ENCODE assay signal across 1 cellular context in the genomic region with DNA sequence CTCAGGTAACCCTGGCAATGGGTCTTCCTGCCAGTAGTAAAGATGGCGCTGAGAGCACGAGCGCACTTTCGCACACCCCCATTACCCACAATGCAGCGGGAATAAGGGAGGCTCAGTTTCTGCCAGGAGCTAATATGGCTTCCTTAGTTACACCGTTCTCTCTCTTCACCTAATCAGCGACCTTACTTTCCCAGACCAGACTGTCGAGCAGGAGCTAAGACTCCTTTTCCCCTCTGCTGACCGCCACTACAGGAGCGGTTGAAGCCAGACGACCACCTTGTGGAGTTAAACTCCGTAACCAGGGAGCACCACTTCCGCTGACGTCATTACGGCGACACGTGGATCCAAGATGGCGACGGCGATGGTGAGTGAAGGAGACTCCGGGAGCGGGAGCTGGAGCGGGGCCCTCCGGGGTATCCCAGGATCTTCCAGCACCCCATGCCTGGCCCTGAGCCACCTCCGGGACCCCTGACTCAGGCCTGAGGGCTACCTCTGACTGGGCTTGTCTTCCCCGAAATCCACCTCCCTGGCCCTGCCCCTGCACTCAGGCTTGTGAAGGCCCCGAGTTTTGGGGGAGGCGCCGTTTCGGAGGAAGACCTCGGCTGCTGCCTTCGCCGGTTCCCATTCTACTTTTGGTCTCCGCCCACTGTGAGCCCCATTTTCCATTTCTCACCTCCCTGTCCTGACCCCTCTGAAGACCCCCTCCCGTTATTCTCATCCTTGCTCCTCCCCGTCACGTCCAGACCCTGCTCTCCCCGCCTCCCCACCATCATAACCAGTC.
TF ChIP-seq lines count a peak whose summit lies in the region.

A gene with protein sequence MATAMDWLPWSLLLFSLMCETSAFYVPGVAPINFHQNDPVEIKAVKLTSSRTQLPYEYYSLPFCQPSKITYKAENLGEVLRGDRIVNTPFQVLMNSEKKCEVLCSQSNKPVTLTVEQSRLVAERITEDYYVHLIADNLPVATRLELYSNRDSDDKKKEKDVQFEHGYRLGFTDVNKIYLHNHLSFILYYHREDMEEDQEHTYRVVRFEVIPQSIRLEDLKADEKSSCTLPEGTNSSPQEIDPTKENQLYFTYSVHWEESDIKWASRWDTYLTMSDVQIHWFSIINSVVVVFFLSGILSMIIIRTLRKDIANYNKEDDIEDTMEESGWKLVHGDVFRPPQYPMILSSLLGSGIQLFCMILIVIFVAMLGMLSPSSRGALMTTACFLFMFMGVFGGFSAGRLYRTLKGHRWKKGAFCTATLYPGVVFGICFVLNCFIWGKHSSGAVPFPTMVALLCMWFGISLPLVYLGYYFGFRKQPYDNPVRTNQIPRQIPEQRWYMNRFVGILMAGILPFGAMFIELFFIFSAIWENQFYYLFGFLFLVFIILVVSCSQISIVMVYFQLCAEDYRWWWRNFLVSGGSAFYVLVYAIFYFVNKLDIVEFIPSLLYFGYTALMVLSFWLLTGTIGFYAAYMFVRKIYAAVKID (plus strand): TSS at position 323 of the 781 bp plus-strand sequence. CDS start 27 bp downstream, at position 350.

TF ChIP-seq in HepG2, 621 proteins besides CTCF, POLR2A, EP300 and RAD21 (continued from another document and continues in another):
- TF ChIP-seq BORCS8-MEF2B (CRISPR knock-in tag; IDR thresholded peaks at IDR 0.05), result peak; percentile 79
- peak; percentile 93 for TF ChIP-seq ISL2 (CRISPR knock-in tag; IDR thresholded peaks at IDR 0.05)
- peak; percentile 74 for TF ChIP-seq MIER2 (CRISPR knock-in tag; IDR thresholded peaks at IDR 0.05)
- TF ChIP-seq, protein P1, sequence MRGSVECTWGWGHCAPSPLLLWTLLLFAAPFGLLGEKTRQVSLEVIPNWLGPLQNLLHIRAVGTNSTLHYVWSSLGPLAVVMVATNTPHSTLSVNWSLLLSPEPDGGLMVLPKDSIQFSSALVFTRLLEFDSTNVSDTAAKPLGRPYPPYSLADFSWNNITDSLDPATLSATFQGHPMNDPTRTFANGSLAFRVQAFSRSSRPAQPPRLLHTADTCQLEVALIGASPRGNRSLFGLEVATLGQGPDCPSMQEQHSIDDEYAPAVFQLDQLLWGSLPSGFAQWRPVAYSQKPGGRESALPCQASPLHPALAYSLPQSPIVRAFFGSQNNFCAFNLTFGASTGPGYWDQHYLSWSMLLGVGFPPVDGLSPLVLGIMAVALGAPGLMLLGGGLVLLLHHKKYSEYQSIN (CRISPR knock-in tag; IDR thresholded peaks at IDR 0.05; ENCODE audit: borderline replicate concordance), result 0 out of 2 replicates have a peak, but pooled peaks have one; percentile 76
- TF ChIP-seq GFI1 (CRISPR knock-in tag; IDR thresholded peaks at IDR 0.05; ENCODE audit: borderline replicate concordance), result peak; percentile 86
- no peak for TF ChIP-seq ZNF672 (CRISPR knock-in tag; IDR thresholded peaks at IDR 0.05)
- no peak for TF ChIP-seq PAF1 (CRISPR knock-in tag; IDR thresholded peaks at IDR 0.05)
- TF ChIP-seq THAP11 (CRISPR knock-in tag; IDR thresholded peaks at IDR 0.05), result peak; percentile 96
- TF ChIP-seq, protein P2, sequence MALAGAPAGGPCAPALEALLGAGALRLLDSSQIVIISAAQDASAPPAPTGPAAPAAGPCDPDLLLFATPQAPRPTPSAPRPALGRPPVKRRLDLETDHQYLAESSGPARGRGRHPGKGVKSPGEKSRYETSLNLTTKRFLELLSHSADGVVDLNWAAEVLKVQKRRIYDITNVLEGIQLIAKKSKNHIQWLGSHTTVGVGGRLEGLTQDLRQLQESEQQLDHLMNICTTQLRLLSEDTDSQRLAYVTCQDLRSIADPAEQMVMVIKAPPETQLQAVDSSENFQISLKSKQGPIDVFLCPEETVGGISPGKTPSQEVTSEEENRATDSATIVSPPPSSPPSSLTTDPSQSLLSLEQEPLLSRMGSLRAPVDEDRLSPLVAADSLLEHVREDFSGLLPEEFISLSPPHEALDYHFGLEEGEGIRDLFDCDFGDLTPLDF (CRISPR knock-in tag; IDR thresholded peaks at IDR 0.05), result peak; percentile 91
- TF ChIP-seq SMC3 (IDR thresholded peaks at IDR 0.05; ENCODE audit: low read length), result no peak; the same call in 1 of the 2 replicates
- TF ChIP-seq TCF12 (IDR thresholded peaks at IDR 0.05), result no peak
- peak; percentile 89 for TF ChIP-seq TCF12 (CRISPR knock-in tag; IDR thresholded peaks at IDR 0.05)
- no peak; the same call in 1 of the 2 replicates for TF ChIP-seq JDP2 (CRISPR knock-in tag; IDR thresholded peaks at IDR 0.05; ENCODE audit: borderline replicate concordance)
- TF ChIP-seq ZNF678 (CRISPR knock-in tag; IDR thresholded peaks at IDR 0.05), result peak; percentile 93
- 0 out of 2 replicates have a peak, but pooled peaks have one; percentile 37 for TF ChIP-seq ZBTB42 (CRISPR knock-in tag; IDR thresholded peaks at IDR 0.05)
- 0 out of 2 replicates have a peak, but pooled peaks have one; percentile 14 for TF ChIP-seq CHD4 (IDR thresholded peaks at IDR 0.05; ENCODE audit: borderline replicate concordance, low read length)
- TF ChIP-seq, protein P3, sequence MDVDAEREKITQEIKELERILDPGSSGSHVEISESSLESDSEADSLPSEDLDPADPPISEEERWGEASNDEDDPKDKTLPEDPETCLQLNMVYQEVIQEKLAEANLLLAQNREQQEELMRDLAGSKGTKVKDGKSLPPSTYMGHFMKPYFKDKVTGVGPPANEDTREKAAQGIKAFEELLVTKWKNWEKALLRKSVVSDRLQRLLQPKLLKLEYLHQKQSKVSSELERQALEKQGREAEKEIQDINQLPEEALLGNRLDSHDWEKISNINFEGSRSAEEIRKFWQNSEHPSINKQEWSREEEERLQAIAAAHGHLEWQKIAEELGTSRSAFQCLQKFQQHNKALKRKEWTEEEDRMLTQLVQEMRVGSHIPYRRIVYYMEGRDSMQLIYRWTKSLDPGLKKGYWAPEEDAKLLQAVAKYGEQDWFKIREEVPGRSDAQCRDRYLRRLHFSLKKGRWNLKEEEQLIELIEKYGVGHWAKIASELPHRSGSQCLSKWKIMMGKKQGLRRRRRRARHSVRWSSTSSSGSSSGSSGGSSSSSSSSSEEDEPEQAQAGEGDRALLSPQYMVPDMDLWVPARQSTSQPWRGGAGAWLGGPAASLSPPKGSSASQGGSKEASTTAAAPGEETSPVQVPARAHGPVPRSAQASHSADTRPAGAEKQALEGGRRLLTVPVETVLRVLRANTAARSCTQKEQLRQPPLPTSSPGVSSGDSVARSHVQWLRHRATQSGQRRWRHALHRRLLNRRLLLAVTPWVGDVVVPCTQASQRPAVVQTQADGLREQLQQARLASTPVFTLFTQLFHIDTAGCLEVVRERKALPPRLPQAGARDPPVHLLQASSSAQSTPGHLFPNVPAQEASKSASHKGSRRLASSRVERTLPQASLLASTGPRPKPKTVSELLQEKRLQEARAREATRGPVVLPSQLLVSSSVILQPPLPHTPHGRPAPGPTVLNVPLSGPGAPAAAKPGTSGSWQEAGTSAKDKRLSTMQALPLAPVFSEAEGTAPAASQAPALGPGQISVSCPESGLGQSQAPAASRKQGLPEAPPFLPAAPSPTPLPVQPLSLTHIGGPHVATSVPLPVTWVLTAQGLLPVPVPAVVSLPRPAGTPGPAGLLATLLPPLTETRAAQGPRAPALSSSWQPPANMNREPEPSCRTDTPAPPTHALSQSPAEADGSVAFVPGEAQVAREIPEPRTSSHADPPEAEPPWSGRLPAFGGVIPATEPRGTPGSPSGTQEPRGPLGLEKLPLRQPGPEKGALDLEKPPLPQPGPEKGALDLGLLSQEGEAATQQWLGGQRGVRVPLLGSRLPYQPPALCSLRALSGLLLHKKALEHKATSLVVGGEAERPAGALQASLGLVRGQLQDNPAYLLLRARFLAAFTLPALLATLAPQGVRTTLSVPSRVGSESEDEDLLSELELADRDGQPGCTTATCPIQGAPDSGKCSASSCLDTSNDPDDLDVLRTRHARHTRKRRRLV (CRISPR knock-in tag; IDR thresholded peaks at IDR 0.05), result peak; percentile 96
- TF ChIP-seq ZNF432 (CRISPR knock-in tag; IDR thresholded peaks at IDR 0.05; ENCODE audit: borderline replicate concordance), result 0 out of 2 replicates have a peak, but pooled peaks have one; percentile 51
- no peak for TF ChIP-seq CC2D1A (CRISPR knock-in tag; IDR thresholded peaks at IDR 0.05)
- no peak for TF ChIP-seq SOX13 (IDR thresholded peaks at IDR 0.05)
- peak; percentile 9 to 55; a peak in 2 of 4 replicates for TF ChIP-seq SOX13 (CRISPR knock-in tag; conservative IDR thresholded peaks at IDR 0.05 in 1 of 2, IDR thresholded peaks at IDR 0.05 in 1 of 2)
- TF ChIP-seq, protein P4, sequence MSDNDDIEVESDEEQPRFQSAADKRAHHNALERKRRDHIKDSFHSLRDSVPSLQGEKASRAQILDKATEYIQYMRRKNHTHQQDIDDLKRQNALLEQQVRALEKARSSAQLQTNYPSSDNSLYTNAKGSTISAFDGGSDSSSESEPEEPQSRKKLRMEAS (IDR thresholded peaks at IDR 0.05), result peak; percentile 93
- TF ChIP-seq, protein P5, sequence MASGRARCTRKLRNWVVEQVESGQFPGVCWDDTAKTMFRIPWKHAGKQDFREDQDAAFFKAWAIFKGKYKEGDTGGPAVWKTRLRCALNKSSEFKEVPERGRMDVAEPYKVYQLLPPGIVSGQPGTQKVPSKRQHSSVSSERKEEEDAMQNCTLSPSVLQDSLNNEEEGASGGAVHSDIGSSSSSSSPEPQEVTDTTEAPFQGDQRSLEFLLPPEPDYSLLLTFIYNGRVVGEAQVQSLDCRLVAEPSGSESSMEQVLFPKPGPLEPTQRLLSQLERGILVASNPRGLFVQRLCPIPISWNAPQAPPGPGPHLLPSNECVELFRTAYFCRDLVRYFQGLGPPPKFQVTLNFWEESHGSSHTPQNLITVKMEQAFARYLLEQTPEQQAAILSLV (CRISPR knock-in tag; IDR thresholded peaks at IDR 0.05; ENCODE audit: borderline replicate concordance), result peak; percentile 95
- peak; percentile 83 for TF ChIP-seq ZEB1 (IDR thresholded peaks at IDR 0.05; ENCODE audit: insufficient replicate concordance, low read depth)
- TF ChIP-seq, protein P6, sequence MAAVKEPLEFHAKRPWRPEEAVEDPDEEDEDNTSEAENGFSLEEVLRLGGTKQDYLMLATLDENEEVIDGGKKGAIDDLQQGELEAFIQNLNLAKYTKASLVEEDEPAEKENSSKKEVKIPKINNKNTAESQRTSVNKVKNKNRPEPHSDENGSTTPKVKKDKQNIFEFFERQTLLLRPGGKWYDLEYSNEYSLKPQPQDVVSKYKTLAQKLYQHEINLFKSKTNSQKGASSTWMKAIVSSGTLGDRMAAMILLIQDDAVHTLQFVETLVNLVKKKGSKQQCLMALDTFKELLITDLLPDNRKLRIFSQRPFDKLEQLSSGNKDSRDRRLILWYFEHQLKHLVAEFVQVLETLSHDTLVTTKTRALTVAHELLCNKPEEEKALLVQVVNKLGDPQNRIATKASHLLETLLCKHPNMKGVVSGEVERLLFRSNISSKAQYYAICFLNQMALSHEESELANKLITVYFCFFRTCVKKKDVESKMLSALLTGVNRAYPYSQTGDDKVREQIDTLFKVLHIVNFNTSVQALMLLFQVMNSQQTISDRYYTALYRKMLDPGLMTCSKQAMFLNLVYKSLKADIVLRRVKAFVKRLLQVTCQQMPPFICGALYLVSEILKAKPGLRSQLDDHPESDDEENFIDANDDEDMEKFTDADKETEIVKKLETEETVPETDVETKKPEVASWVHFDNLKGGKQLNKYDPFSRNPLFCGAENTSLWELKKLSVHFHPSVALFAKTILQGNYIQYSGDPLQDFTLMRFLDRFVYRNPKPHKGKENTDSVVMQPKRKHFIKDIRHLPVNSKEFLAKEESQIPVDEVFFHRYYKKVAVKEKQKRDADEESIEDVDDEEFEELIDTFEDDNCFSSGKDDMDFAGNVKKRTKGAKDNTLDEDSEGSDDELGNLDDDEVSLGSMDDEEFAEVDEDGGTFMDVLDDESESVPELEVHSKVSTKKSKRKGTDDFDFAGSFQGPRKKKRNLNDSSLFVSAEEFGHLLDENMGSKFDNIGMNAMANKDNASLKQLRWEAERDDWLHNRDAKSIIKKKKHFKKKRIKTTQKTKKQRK (IDR thresholded peaks at IDR 0.05; ENCODE audit: low read length), result no peak
- TF ChIP-seq, protein P7, sequence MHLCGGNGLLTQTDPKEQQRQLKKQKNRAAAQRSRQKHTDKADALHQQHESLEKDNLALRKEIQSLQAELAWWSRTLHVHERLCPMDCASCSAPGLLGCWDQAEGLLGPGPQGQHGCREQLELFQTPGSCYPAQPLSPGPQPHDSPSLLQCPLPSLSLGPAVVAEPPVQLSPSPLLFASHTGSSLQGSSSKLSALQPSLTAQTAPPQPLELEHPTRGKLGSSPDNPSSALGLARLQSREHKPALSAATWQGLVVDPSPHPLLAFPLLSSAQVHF (CRISPR knock-in tag; IDR thresholded peaks at IDR 0.05), result peak; percentile 90
- no peak for TF ChIP-seq SCMH1 (CRISPR knock-in tag; IDR thresholded peaks at IDR 0.05; ENCODE audit: borderline replicate concordance)
- TF ChIP-seq CCAR2 (optimal IDR thresholded peaks at IDR 0.05; ENCODE audit: low read depth, low read length), result peak; percentile 83
- TF ChIP-seq MIER3 (CRISPR knock-in tag; IDR thresholded peaks at IDR 0.05; ENCODE audit: borderline replicate concordance), result peak; percentile 89
- TF ChIP-seq, protein P8, sequence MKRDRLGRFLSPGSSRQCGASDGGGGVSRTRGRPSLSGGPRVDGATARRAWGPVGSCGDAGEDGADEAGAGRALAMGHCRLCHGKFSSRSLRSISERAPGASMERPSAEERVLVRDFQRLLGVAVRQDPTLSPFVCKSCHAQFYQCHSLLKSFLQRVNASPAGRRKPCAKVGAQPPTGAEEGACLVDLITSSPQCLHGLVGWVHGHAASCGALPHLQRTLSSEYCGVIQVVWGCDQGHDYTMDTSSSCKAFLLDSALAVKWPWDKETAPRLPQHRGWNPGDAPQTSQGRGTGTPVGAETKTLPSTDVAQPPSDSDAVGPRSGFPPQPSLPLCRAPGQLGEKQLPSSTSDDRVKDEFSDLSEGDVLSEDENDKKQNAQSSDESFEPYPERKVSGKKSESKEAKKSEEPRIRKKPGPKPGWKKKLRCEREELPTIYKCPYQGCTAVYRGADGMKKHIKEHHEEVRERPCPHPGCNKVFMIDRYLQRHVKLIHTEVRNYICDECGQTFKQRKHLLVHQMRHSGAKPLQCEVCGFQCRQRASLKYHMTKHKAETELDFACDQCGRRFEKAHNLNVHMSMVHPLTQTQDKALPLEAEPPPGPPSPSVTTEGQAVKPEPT (CRISPR knock-in tag; IDR thresholded peaks at IDR 0.05; ENCODE audit: low read depth), result peak; percentile 96
- TF ChIP-seq ZNF205 (CRISPR knock-in tag; IDR thresholded peaks at IDR 0.05), result peak; percentile 93
- peak; percentile 91 for TF ChIP-seq ZNF781 (CRISPR knock-in tag; IDR thresholded peaks at IDR 0.05; ENCODE audit: borderline replicate concordance, not compliant biosample characterization)
- TF ChIP-seq ZNF782 (CRISPR knock-in tag; IDR thresholded peaks at IDR 0.05; ENCODE audit: borderline replicate concordance), result peak; percentile 75; the same call in 1 of the 2 replicates
- TF ChIP-seq, protein P9, sequence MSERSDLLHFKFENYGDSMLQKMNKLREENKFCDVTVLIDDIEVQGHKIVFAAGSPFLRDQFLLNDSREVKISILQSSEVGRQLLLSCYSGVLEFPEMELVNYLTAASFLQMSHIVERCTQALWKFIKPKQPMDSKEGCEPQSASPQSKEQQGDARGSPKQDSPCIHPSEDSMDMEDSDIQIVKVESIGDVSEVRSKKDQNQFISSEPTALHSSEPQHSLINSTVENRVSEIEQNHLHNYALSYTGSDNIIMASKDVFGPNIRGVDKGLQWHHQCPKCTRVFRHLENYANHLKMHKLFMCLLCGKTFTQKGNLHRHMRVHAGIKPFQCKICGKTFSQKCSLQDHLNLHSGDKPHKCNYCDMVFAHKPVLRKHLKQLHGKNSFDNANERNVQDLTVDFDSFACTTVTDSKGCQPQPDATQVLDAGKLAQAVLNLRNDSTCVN (CRISPR knock-in tag; IDR thresholded peaks at IDR 0.05; ENCODE audit: borderline replicate concordance), result peak; percentile 81; the same call in 1 of the 2 replicates
- peak; percentile 22; the same call in 1 of the 2 replicates for TF ChIP-seq ZNF652 (CRISPR knock-in tag; IDR thresholded peaks at IDR 0.05; ENCODE audit: borderline replicate concordance, low read depth)
- TF ChIP-seq ZNF558 (CRISPR knock-in tag; IDR thresholded peaks at IDR 0.05; ENCODE audit: borderline replicate concordance), result peak; percentile 98; the same call in 1 of the 2 replicates
